In the genomic region with DNA sequence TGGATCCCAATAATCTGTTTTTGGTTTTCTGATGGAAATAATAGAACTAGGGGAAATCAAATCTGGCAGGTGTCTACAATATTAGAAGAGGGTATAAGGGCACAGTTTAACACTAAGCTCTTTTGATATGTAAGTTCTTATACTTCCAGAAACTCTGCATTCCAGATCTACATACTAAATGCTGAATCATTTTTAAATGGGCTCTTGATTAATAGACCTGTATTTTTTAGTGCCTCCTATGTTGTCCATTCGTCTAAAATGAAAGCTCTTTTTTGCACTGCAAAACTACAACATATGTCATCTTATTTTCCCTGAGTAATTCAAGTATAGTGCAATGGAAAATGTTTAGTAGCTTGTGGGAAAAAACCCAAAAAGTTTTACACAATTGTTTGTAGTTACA, we compare ENCODE assay signal across 23 cellular contexts. TPM values are rescaled to one million over a fixed set of nuclear protein-coding genes. Genes with fewer than 3 reads are reported as not detected.
"Had no signal": no experiment of that assay in that cellular context is flagged by ENCODE, and none has a peak within 500 bp of the region (broad histone marks: within the 10 kb centered on the region; RNA-seq: fewer than 3 reads in every experiment).

No MANE protein-coding gene starts in this region.

- H3K36me3 ChIP-seq: lower lobe of right lung, prostate gland, right atrium auricular region, stomach, thyroid gland had no signal

- H3K9ac ChIP-seq: neural progenitor cell, parathyroid adenoma had no signal

- H3K27me3 Mint-ChIP-seq: memory B cell, naive B cell had no signal

- H3K27me3 ChIP-seq: dorsolateral prefrontal cortex, neural progenitor cell, right atrium auricular region, stomach, thyroid gland had no signal

- H3K27ac ChIP-seq: dorsolateral prefrontal cortex, lower lobe of right lung, neural progenitor cell, parathyroid adenoma, prostate gland, right atrium auricular region, stomach, thyroid gland had no signal

- H3K4me1 ChIP-seq: lower lobe of right lung, neural progenitor cell, prostate gland had no signal

- H3K36me3 Mint-ChIP-seq: memory B cell; naive B cell; stimulated activated effector memory CD8-positive, alpha-beta T cell treated with anti-CD3 and anti-CD28 coated beads, Interleukin-12 subunit alpha, Interleukin-12 subunit beta, amount 100 ng/mL, for 72 hours had no signal

- H3K4me3 ChIP-seq: dorsolateral prefrontal cortex, lower lobe of right lung, mucosa of descending colon, neural progenitor cell, prostate gland, right atrium auricular region, smooth muscle cell, stomach, thyroid gland had no signal

- H3K4me1 Mint-ChIP-seq: immature natural killer cell; memory B cell; naive B cell; stimulated activated effector memory CD8-positive, alpha-beta T cell treated with anti-CD3 and anti-CD28 coated beads, Interleukin-12 subunit alpha, Interleukin-12 subunit beta, amount 100 ng/mL, for 72 hours had no signal

- H3K79me2 ChIP-seq: parathyroid adenoma had no signal

- DNase-seq: dorsolateral prefrontal cortex; effector CD4-positive, alpha-beta T cell; hypothalamus; immature natural killer cell; left ventricle myocardium superior; lower lobe of right lung; mucosa of descending colon; naive B cell; stimulated activated CD4-positive, alpha-beta T cell treated with anti-CD3 and anti-CD28 coated beads, Interleukin-12 subunit alpha, Interleukin-12 subunit beta, amount 100 ng/mL, for 4 hours; stimulated activated CD4-positive, alpha-beta T cell treated with anti-CD3 and anti-CD28 coated beads, Interleukin-1b, Interleukin-23, amount 100 ng/mL, for 48 hours; stimulated activated CD4-positive, alpha-beta T cell treated with anti-CD3 and anti-CD28 coated beads, Interleukin-4, amount 100 ng/mL, for 1 hour; stimulated activated naive CD4-positive, alpha-beta T cell treated with Interleukin-2 at 50 U/mL for 16 hours; stomach; thyroid gland had no signal

- H3K27ac Mint-ChIP-seq: immature natural killer cell; memory B cell; neural progenitor cell; stimulated activated effector memory CD8-positive, alpha-beta T cell treated with anti-CD3 and anti-CD28 coated beads, Interleukin-12 subunit alpha, Interleukin-12 subunit beta, amount 100 ng/mL, for 72 hours had no signal

- H3K4me2 ChIP-seq: neural progenitor cell, smooth muscle cell had no signal

- H3K9me3 ChIP-seq: lower lobe of right lung, mucosa of descending colon, prostate gland, right atrium auricular region, stomach, thyroid gland had no signal

- H3K9me3 Mint-ChIP-seq: immature natural killer cell; memory B cell; naive B cell; nephron; neural progenitor cell; stimulated activated effector memory CD8-positive, alpha-beta T cell treated with anti-CD3 and anti-CD28 coated beads, Interleukin-12 subunit alpha, Interleukin-12 subunit beta, amount 100 ng/mL, for 72 hours had no signal

- ATAC-seq: left ventricle myocardium superior; lower lobe of right lung; mucosa of descending colon; sciatic nerve; stimulated activated effector memory CD8-positive, alpha-beta T cell treated with anti-CD3 and anti-CD28 coated beads, Interleukin-12 subunit alpha, Interleukin-12 subunit beta, amount 100 ng/mL, for 72 hours had no signal

- H3K4me3 Mint-ChIP-seq: immature natural killer cell; memory B cell; naive B cell; nephron; neural progenitor cell; stimulated activated effector memory CD8-positive, alpha-beta T cell treated with anti-CD3 and anti-CD28 coated beads, Interleukin-12 subunit alpha, Interleukin-12 subunit beta, amount 100 ng/mL, for 72 hours had no signal

- H2AFZ ChIP-seq: neural progenitor cell, parathyroid adenoma had no signal

RNA-seq across cellular contexts. Expression of a gene that starts 44.2 kb away (rescaled TPM):
- polyA plus RNA-seq: immature natural killer cell had no signal

RNA-seq across cellular contexts. Expression of a gene that starts 50.0 kb away (rescaled TPM):
- polyA plus RNA-seq: immature natural killer cell had no signal
